ENCODE assay signal across 8 cellular contexts in the genomic region with DNA sequence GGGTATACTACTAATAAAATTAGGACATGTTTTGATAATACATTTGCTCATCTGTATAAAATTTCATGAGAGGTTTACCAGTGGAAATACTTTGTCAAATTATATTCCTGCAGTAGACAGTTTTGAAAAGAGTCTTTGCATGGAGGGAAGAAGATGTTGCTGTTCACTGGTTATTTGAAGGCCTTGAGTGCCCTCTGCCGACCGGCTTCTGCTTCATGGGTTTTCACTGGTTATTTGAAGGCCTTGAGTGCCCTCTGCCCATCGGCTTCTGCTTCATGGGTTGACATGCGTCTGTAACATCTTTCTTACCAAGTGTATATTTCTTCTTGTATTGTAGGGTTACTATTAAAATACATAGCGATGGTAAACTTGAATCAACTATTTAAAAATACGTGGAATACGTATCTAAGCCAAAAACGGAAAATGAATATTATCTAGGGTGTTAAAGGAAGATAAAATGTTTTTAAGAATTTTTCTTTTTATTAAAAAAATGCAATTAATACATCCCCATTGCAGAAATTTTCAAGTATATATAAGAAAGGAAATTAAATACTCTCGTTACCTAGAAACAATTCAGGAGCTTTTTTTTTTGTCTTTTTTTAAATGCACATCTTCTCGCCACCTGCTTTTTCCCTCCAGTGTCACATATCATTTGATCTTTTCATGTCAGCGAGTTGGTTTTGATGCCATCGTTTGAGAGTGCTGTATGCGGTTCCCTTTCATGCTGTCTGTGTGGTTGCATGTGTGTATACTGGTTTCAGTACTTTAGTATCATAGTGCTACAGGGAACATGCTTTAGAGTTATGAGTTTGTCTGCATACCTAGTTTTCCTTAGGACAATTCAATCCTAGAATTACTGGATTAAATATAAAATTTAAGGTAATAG.
DNase-seq lines count a peak whose midpoint lies in the region; ATAC-seq and TF ChIP-seq lines count a peak whose summit lies in the region.

No MANE protein-coding gene starts in this region.

- in situ Hi-C loops in HAP-1 (cut with MboI; ENCODE audit: low sequenced_read_pairs): no loop called here

- H3K36me3 ChIP-seq in HAP-1 (replicated peaks) (peaks cover 44% of the 10 kb centered on the region), left lung (peaks cover 0 to 64% of the 10 kb centered on the region in 2 donors)

- intact Hi-C loops in left lung (cut with DNase I): loop anchor here in 1 of 2 donors (5.0 to 10.0 kb wide), 2 partner anchors 94 to 137 kb away; partner anchors contain the start of gene RBM33

- no peak overlapping the region for H3K27ac ChIP-seq in left lung

- H3K4me3 ChIP-seq in HAP-1 (no peak overlapping the region), left lung (no peak overlapping the region)

- H3K27me3 ChIP-seq in HAP-1 (ENCODE audit: low read depth): no peaks in the 10 kb centered on the region
- H3K27me3 ChIP-seq in left lung: no peaks in the 10 kb centered on the region

- DNase-seq in DMS 273 treated with DMSO at 0.1 percent for 48 hours (lab: John Stamatoyannopoulos, UW) (peak; percentile 38), HAP-1 (ENCODE audit: low spot score in 2 of 2) (peak; percentile 18 to 67), NCI-H2107 (lab: John Stamatoyannopoulos, UW) (peak; percentile 22), cerebellum (ENCODE audit: low spot score) (peak; percentile 77), left lung (peak in 1 of 2 donors; percentile 69), NCI-H1436 (lab: John Stamatoyannopoulos, UW) (no peak)
- peak; percentile 40 for DNase-seq in activated CD4-positive, CD25-positive, alpha-beta regulatory T cell treated with anti-CD3 and anti-CD28 coated beads, Interleukin-2, amount 50 U/mL, for 72 hours
- peak; percentile 35 to 43 (median 40) for DNase-seq in stimulated activated CD4-positive, alpha-beta T cell treated with anti-CD3 and anti-CD28 coated beads, TNF-alpha, amount 100 ng/mL, for 4 hours (ENCODE audit: low read depth in 3 of 3)

- peak; percentile 88 for ATAC-seq in left lung

- H3K4me1 ChIP-seq in HAP-1 (no peaks in the 10 kb centered on the region), left lung (peaks cover 0 to 11% of the 10 kb centered on the region in 2 donors)

- peak; percentile 35 to 56 for TF ChIP-seq CTCF in left lung (IDR thresholded peaks at IDR 0.05)

- H3K9me3 ChIP-seq in HAP-1 (no peaks in the 10 kb centered on the region), left lung (no peaks in the 10 kb centered on the region)
